10 cellular contexts compared by ENCODE assay signal in genomic region chr6:117791012-117791411, GRCh38.
"Had no signal": no experiment of that assay in that cellular context is flagged by ENCODE, and none has a peak within 500 bp of the region (broad histone marks: within the 10 kb centered on the region; RNA-seq: fewer than 3 reads in every experiment).

No MANE protein-coding gene starts in this region.

- ATAC-seq: GM23338, HCT116 had no signal

- H3K4me1 ChIP-seq: HAP-1 had no signal

- DNase-seq: GM23248, GOT3, H7, H9, HCEC 1CT, HFFc6 had no signal

- H3K27ac ChIP-seq: GM23248 had no signal

- H3K9me3 ChIP-seq: HAP-1 had no signal

- H3K4me2 ChIP-seq: GM23338 had no signal

- H2AFZ ChIP-seq: GM23248, GM23338 had no signal

- H3K36me3 ChIP-seq: HAP-1 had no signal

- H3K9ac ChIP-seq: GM23248 had no signal

- FAIRE-seq: H54 had no signal

- H3K4me3 ChIP-seq: GM23248, GM23338, HAP-1 had no signal
